Comparison of ENCODE assay signal across 8 cellular contexts in genomic region chr5:159184858-159185381, GRCh38. TPM values are rescaled to one million over a fixed set of nuclear protein-coding genes. Genes with fewer than 3 reads are reported as not detected.
A peak's percentile ranks its signal among the peaks of the same experiment; 100 is the strongest.
DNase-seq lines count a peak whose midpoint lies in the region; ATAC-seq and TF ChIP-seq lines count a peak whose summit lies in the region.

No MANE protein-coding gene starts in this region.

- no peak overlapping the region for H3K27ac ChIP-seq in CD8-positive, alpha-beta memory T cell (ENCODE audit: low read depth, low read length)
- H3K27ac ChIP-seq in suprapubic skin, result no peak overlapping the region

- peaks cover 17% of the 10 kb centered on the region for H3K36me3 ChIP-seq in CD8-positive, alpha-beta memory T cell (ENCODE audit: insufficient read depth, low read length)
- peaks cover 11% of the 10 kb centered on the region for H3K36me3 ChIP-seq in suprapubic skin

- POLR2A ChIA-PET in CD8-positive, alpha-beta memory T cell (lab: Charles Lee), result no interaction called here

- no peaks in the 10 kb centered on the region for H3K9me3 ChIP-seq in CD8-positive, alpha-beta memory T cell (ENCODE audit: low read length)
- H3K9me3 ChIP-seq in suprapubic skin, result no peaks in the 10 kb centered on the region

- peak overlapping the region in 5 of 8 donors; percentile 13 to 58 (median 15) for H3K27ac Mint-ChIP-seq in CD8-positive, alpha-beta memory T cell
- peak overlapping the region; percentile 97 for H3K27ac Mint-ChIP-seq in activated naive CD4-positive, alpha-beta T cell treated with anti-CD3 and anti-CD28 coated beads, Interleukin-2, amount 50 U/mL, for 24 hours

- no peak for DNase-seq in CD8-positive, alpha-beta memory T cell
- peak; percentile 22 to 58 for DNase-seq in lung microvascular endothelial cell (ENCODE audit: low read depth in 2 of 2)
- DNase-seq in GF-D8 (lab: John Stamatoyannopoulos, UW), result no peak
- no peak for DNase-seq in NAMALWA (ENCODE audit: low spot score)
- no peak for DNase-seq in suprapubic skin (ENCODE audit: low spot score in 2 of 2)
- no peak for DNase-seq in NCI-H1436 treated with DMSO at 0.1 percent for 48 hours (lab: John Stamatoyannopoulos, UW)

- peak; percentile 46 for ATAC-seq in HG02981 (IDR thresholded peaks at IDR 0.05; ENCODE audit: unreplicated experiment)

- no peak for TF ChIP-seq EP300 in suprapubic skin (IDR thresholded peaks at IDR 0.05)

- H3K4me3 ChIP-seq in CD8-positive, alpha-beta memory T cell (ENCODE audit: low read length), result no peak overlapping the region
- no peak overlapping the region for H3K4me3 ChIP-seq in suprapubic skin

- TF ChIP-seq CTCF in suprapubic skin (IDR thresholded peaks at IDR 0.05), result no peak

- H3K27me3 Mint-ChIP-seq in CD8-positive, alpha-beta memory T cell, result no peaks in the 10 kb centered on the region
- no peaks in the 10 kb centered on the region for H3K27me3 Mint-ChIP-seq in activated naive CD4-positive, alpha-beta T cell treated with anti-CD3 and anti-CD28 coated beads, Interleukin-2, amount 50 U/mL, for 24 hours

- 43% methylated on average over 4 of the region's 4 CpGs for WGBS in suprapubic skin

- H3K4me3 Mint-ChIP-seq in CD8-positive, alpha-beta memory T cell, result no peak overlapping the region
- peak overlapping the region; percentile 61 for H3K4me3 Mint-ChIP-seq in activated naive CD4-positive, alpha-beta T cell treated with anti-CD3 and anti-CD28 coated beads, Interleukin-2, amount 50 U/mL, for 24 hours

- TF ChIP-seq POLR2A in suprapubic skin (IDR thresholded peaks at IDR 0.05), result no peak

- H3K4me1 ChIP-seq in CD8-positive, alpha-beta memory T cell (ENCODE audit: insufficient read depth, low read length), result peaks cover 24% of the 10 kb centered on the region
- peaks cover 31% of the 10 kb centered on the region for H3K4me1 ChIP-seq in suprapubic skin

- CTCF ChIA-PET in CD8-positive, alpha-beta memory T cell (lab: Charles Lee), result interaction anchor here (1.2 kb wide), 1 partner anchor 803 kb away, joined by 3 read pairs; no protein-coding TSS in a partner anchor

- no peaks in the 10 kb centered on the region for H3K9me3 Mint-ChIP-seq in CD8-positive, alpha-beta memory T cell
- H3K9me3 Mint-ChIP-seq in activated naive CD4-positive, alpha-beta T cell treated with anti-CD3 and anti-CD28 coated beads, Interleukin-2, amount 50 U/mL, for 24 hours, result no peaks in the 10 kb centered on the region

- H3K4me1 Mint-ChIP-seq in CD8-positive, alpha-beta memory T cell, result peaks cover 52 to 76% (median 69%) of the 10 kb centered on the region in 3 donors
- H3K4me1 Mint-ChIP-seq in activated naive CD4-positive, alpha-beta T cell treated with anti-CD3 and anti-CD28 coated beads, Interleukin-2, amount 50 U/mL, for 24 hours, result peaks cover 85% of the 10 kb centered on the region

- no peaks in the 10 kb centered on the region for H3K27me3 ChIP-seq in CD8-positive, alpha-beta memory T cell (ENCODE audit: insufficient read depth, low read length, poor library complexity, severe bottlenecking)
- H3K27me3 ChIP-seq in suprapubic skin, result no peaks in the 10 kb centered on the region

- H3K36me3 Mint-ChIP-seq in CD8-positive, alpha-beta memory T cell, result peaks cover 0 to 56% (median 10%) of the 10 kb centered on the region in 3 donors
- H3K36me3 Mint-ChIP-seq in activated naive CD4-positive, alpha-beta T cell treated with anti-CD3 and anti-CD28 coated beads, Interleukin-2, amount 50 U/mL, for 24 hours, result peaks cover 27% of the 10 kb centered on the region

RNA-seq across cellular contexts. Expression of gene RNF145, which starts 24.4 kb away (rescaled TPM):
- total RNA-seq in CD8-positive, alpha-beta memory T cell, result 10 to 100 TPM; 80.0 to 85.0 TPM
- 12.9 TPM for polyA plus RNA-seq in CD8-positive, alpha-beta memory T cell
- total RNA-seq in lung microvascular endothelial cell (41.2 and 45.8 TPM in 2 replicates), suprapubic skin (10 to 100 TPM; 37.4 to 57.0 (median 48.2) TPM)

Comparison
In these comparisons a context has a peak if more than half of its experiments do, and no peak if none do; other contexts are left out.
1. DNase-seq: peak in lung microvascular endothelial cell (2 of 2); none in CD8-positive, alpha-beta memory T cell (0 of 5), GF-D8 (single experiment), NAMALWA (single experiment), suprapubic skin (0 of 2) and NCI-H1436 treated with DMSO at 0.1 percent for 48 hours (single experiment).